8 cellular contexts compared by ENCODE assay signal in genomic region chr14:49861923-49862673, GRCh38. TPM values are rescaled to one million over a fixed set of nuclear protein-coding genes. Genes with fewer than 3 reads are reported as not detected.
DNase-seq lines count a peak whose midpoint lies in the region; ATAC-seq and TF ChIP-seq lines count a peak whose summit lies in the region.

No MANE protein-coding gene starts in this region.

- H4K91ac ChIP-seq in H9 (ENCODE audit: insufficient read length, low read depth, low read length): no peak overlapping the region

- H4K20me1 ChIP-seq in H9 (ENCODE audit: control insufficient read depth, insufficient read depth, insufficient read length): no peaks in the 10 kb centered on the region
- H4K20me1 ChIP-seq in osteoblast (ENCODE audit: insufficient read depth, low read length): no peaks in the 10 kb centered on the region

- H2BK20ac ChIP-seq in H9 (ENCODE audit: low read depth, low read length, poor library complexity, severe bottlenecking): peak overlapping the region; percentile 84

- peak overlapping the region; percentile 82 for H3K56ac ChIP-seq in H9 (ENCODE audit: insufficient read length, low read depth, low read length)

- H3K27ac Mint-ChIP-seq in H9 (peak overlapping the region in 2 of 3 experiments; percentile 97 to 99), glutamatergic neuron (ENCODE audit: unreplicated experiment) (no peak overlapping the region)
- H3K27ac Mint-ChIP-seq in activated naive CD4-positive, alpha-beta T cell treated with anti-CD3 and anti-CD28 coated beads, Interleukin-2, amount 50 U/mL, for 72 hours: no peak overlapping the region

- peak overlapping the region; percentile 95 for H3K27ac ChIP-seq in H9 (ENCODE audit: insufficient read length, low read depth, low read length)
- peak overlapping the region; percentile 99 for H3K27ac ChIP-seq in osteoblast (ENCODE audit: low read depth, low read length)
- peak overlapping the region; percentile 96 to 99 for H3K27ac ChIP-seq in testis

- no peaks in the 10 kb centered on the region for H3K79me2 ChIP-seq in H9 (ENCODE audit: insufficient read depth, low read length)
- H3K79me2 ChIP-seq in osteoblast (ENCODE audit: insufficient read depth, low read length): no peaks in the 10 kb centered on the region

- no peak overlapping the region for H3K4me3 Mint-ChIP-seq in H9
- H3K4me3 Mint-ChIP-seq in glutamatergic neuron (ENCODE audit: unreplicated experiment): no peak overlapping the region

- H3K4me1 ChIP-seq in H9 (ENCODE audit: insufficient read depth, low read length) (no peaks in the 10 kb centered on the region; the same call in 1 of the 2 replicates), osteoblast (ENCODE audit: insufficient read depth, low read length) (peaks cover 20% of the 10 kb centered on the region), testis (peaks cover 9% of the 10 kb centered on the region)

- ATAC-seq in activated naive CD4-positive, alpha-beta T cell treated with anti-CD3 and anti-CD28 coated beads, Interleukin-2, amount 50 U/mL, for 72 hours: peak; percentile 4 to 37

- H2BK5ac ChIP-seq in H9 (ENCODE audit: insufficient read length, low read length): peak overlapping the region; percentile 74

- peak overlapping the region; percentile 98 for H3K4me2 ChIP-seq in H9 (ENCODE audit: insufficient read depth, insufficient read length, low read length)
- H3K4me2 ChIP-seq in osteoblast (ENCODE audit: insufficient read depth, low read length): peak overlapping the region; percentile 99

- H2AK5ac ChIP-seq in H9 (ENCODE audit: insufficient read length, low read length): no peak overlapping the region

- no peak overlapping the region for H3K23ac ChIP-seq in H9 (ENCODE audit: insufficient read length, low read depth, low read length)

- peak overlapping the region; percentile 84 for H2BK120ac ChIP-seq in H9 (ENCODE audit: low read depth, low read length, poor library complexity, severe bottlenecking)

- no peaks in the 10 kb centered on the region for H3K79me1 ChIP-seq in H9 (ENCODE audit: insufficient read depth, low read depth, low read length, poor library complexity, severe bottlenecking)

- H3K4me1 Mint-ChIP-seq in H9 (peaks cover 7 to 14% of the 10 kb centered on the region in 2 experiments), glutamatergic neuron (ENCODE audit: low read depth, unreplicated experiment) (peaks cover 1% of the 10 kb centered on the region)

- H3K36me3 Mint-ChIP-seq in H9 (ENCODE audit: insufficient read depth in 1 of 3, low read depth in 3 of 3) (no peaks in the 10 kb centered on the region; a peak in 1 of 7 replicates), glutamatergic neuron (ENCODE audit: unreplicated experiment) (no peaks in the 10 kb centered on the region)
- peaks cover 9 to 10% of the 10 kb centered on the region in 2 donors for H3K36me3 Mint-ChIP-seq in activated naive CD4-positive, alpha-beta T cell treated with anti-CD3 and anti-CD28 coated beads, Interleukin-2, amount 50 U/mL, for 72 hours

- H4K8ac ChIP-seq in H9 (replicated peaks; ENCODE audit: insufficient read length, low read depth, low read length): peak overlapping the region; percentile 71

- H3K23me2 ChIP-seq in H9 (ENCODE audit: insufficient read length, low read depth, low read length, poor library complexity, severe bottlenecking): peaks cover 6% of the 10 kb centered on the region

- H2BK12ac ChIP-seq in H9 (ENCODE audit: insufficient read length, low read depth, low read length): no peak overlapping the region

- H3K9me3 Mint-ChIP-seq in H9 (no peaks in the 10 kb centered on the region; a peak in 1 of 5 replicates), glutamatergic neuron (ENCODE audit: unreplicated experiment) (peaks cover 17% of the 10 kb centered on the region)
- H3K9me3 Mint-ChIP-seq in activated naive CD4-positive, alpha-beta T cell treated with anti-CD3 and anti-CD28 coated beads, Interleukin-2, amount 50 U/mL, for 72 hours: no peaks in the 10 kb centered on the region

- H3K14ac ChIP-seq in H9 (ENCODE audit: insufficient read depth, low read length): peak overlapping the region; percentile 96; the same call in 1 of the 2 replicates

- H4K5ac ChIP-seq in H9 (ENCODE audit: insufficient read length, low read depth, low read length): peak overlapping the region; percentile 94

- H3K36me3 ChIP-seq in osteoblast (ENCODE audit: insufficient read depth, low read length) (no peaks in the 10 kb centered on the region), testis (ENCODE audit: low read depth, missing control alignments) (no peaks in the 10 kb centered on the region)

- TF ChIP-seq POLR2A in NB4 (IDR thresholded peaks at IDR 0.05; ENCODE audit: extremely low read depth, insufficient read length) (no peak), testis (IDR thresholded peaks at IDR 0.05) (no peak)

- TF ChIP-seq CTCF in H9 (conservative IDR thresholded peaks at IDR 0.05) (peak; percentile 100), NB4 (IDR thresholded peaks at IDR 0.05; ENCODE audit: low read depth, low read length) (peak; percentile 100), glutamatergic neuron (IDR thresholded peaks at IDR 0.05; ENCODE audit: partially characterized antibody, unreplicated experiment) (peak; percentile 100), osteoblast (IDR thresholded peaks at IDR 0.05; ENCODE audit: extremely low read depth, low read depth, low read length) (peak; percentile 100), testis (IDR thresholded peaks at IDR 0.05) (peak; percentile 99)

- H2AFZ ChIP-seq in H9 (ENCODE audit: low read length): peak overlapping the region; percentile 98
- H2AFZ ChIP-seq in osteoblast (ENCODE audit: low read length): peak overlapping the region; percentile 99

- no CpG with 5 or more reads among the region's 32 CpGs for WGBS in H9 (ENCODE audit: extremely low coverage, insufficient read length, low lambda C conversion rate)
- 0 to 1% methylated on average over 25 to 32 of the region's 32 CpGs for WGBS in testis, 2 donors

- H3K27me3 ChIP-seq in H9 (ENCODE audit: insufficient read depth, low read length): no peaks in the 10 kb centered on the region
- H3K27me3 ChIP-seq in osteoblast (ENCODE audit: insufficient read depth, low read length): no peaks in the 10 kb centered on the region
- no peaks in the 10 kb centered on the region for H3K27me3 ChIP-seq in testis

- DNase-seq in DMS53 (lab: John Stamatoyannopoulos, UW): peak; percentile 81
- DNase-seq in H9: peak; percentile 83
- DNase-seq in NB4 (ENCODE audit: low read depth): peak; percentile 90
- peak; percentile 84 for DNase-seq in SK-N-DZ (ENCODE audit: low spot score)
- DNase-seq in activated naive CD4-positive, alpha-beta T cell treated with anti-CD3 and anti-CD28 coated beads, Interleukin-2, amount 50 U/mL, for 72 hours (ENCODE audit: low spot score in 2 of 2): peak; percentile 87
- peak; percentile 73 for DNase-seq in glutamatergic neuron
- peak; percentile 75 for DNase-seq in osteoblast (ENCODE audit: insufficient read length, low spot score, missing footprints)
- peak; percentile 94 for DNase-seq in testis

- H3K4me3 ChIP-seq in NB4 (ENCODE audit: low read depth, low read length): peak overlapping the region; percentile 77
- peak overlapping the region; percentile 90 for H3K4me3 ChIP-seq in osteoblast (ENCODE audit: insufficient read depth, low read length)
- H3K4me3 ChIP-seq in testis: peak overlapping the region; percentile 60 to 80

- H3K27me3 Mint-ChIP-seq in H9 (ENCODE audit: low read depth) (peaks cover 3% of the 10 kb centered on the region; the same call in 1 of the 2 replicates), glutamatergic neuron (ENCODE audit: unreplicated experiment) (peaks cover 17% of the 10 kb centered on the region)

- H3T11ph ChIP-seq in H9 (ENCODE audit: low read length): peak overlapping the region; percentile 94

- H3K4ac ChIP-seq in H9 (ENCODE audit: low read depth, low read length): no peak overlapping the region; the same call in 1 of the 2 replicates

- H3K9ac ChIP-seq in H9 (ENCODE audit: extremely low read depth, insufficient read length, low read length): peak overlapping the region; percentile 99

- H2BK15ac ChIP-seq in H9 (ENCODE audit: low read depth, low read length): no peak overlapping the region

- intact Hi-C loops in testis (cut with DNase I; ENCODE audit: low total_unique reads): no loop called here

- H3K9me3 ChIP-seq in H9 (ENCODE audit: control insufficient read depth, low read depth, low read length) (no peaks in the 10 kb centered on the region), osteoblast (ENCODE audit: low read depth, low read length) (no peaks in the 10 kb centered on the region), testis (no peaks in the 10 kb centered on the region)

- H3K18ac ChIP-seq in H9 (ENCODE audit: insufficient read length, low read depth, low read length): peak overlapping the region; percentile 98

RNA-seq across cellular contexts. Expression of gene NEMF, which starts 9.5 kb away (rescaled TPM):
- total RNA-seq in H9 (2021): 54.3 and 57.4 TPM in 2 replicates
- polyA plus RNA-seq in SK-N-DZ (2014; cell fraction: cytosol; rRNA removed): 26.3 and 26.5 TPM in 2 replicates
- 90.0 and 115 TPM in 2 replicates for polyA plus RNA-seq in SK-N-DZ (2014; cell fraction: nucleus; rRNA removed)
- 10 to 100 TPM; 71.3 to 79.1 TPM for total RNA-seq in activated naive CD4-positive, alpha-beta T cell treated with anti-CD3 and anti-CD28 coated beads, Interleukin-2, amount 50 U/mL, for 72 hours
- 78.8 TPM for total RNA-seq in glutamatergic neuron (ENCODE audit: unreplicated experiment)
- total RNA-seq in osteoblast: 51.3 and 54.3 TPM in 2 replicates
- total RNA-seq in testis: 10 to 100 TPM; 81.3 to 98.7 TPM
- 13.8 TPM for polyA plus RNA-seq in testis (ENCODE audit: insufficient read depth, low read depth, low replicate concordance)

RNA-seq across cellular contexts. Expression of gene ARF6, which starts 30.8 kb away (rescaled TPM):
- total RNA-seq in H9 (2021): 49.2 and 51.0 TPM in 2 replicates
- 14.9 and 15.8 TPM in 2 replicates for polyA plus RNA-seq in SK-N-DZ (2014; cell fraction: cytosol; rRNA removed)
- 8.2 and 10.6 TPM in 2 replicates for polyA plus RNA-seq in SK-N-DZ (2014; cell fraction: nucleus; rRNA removed)
- 100 to 1,000 TPM; 154 to 156 TPM for total RNA-seq in activated naive CD4-positive, alpha-beta T cell treated with anti-CD3 and anti-CD28 coated beads, Interleukin-2, amount 50 U/mL, for 72 hours
- total RNA-seq in glutamatergic neuron (ENCODE audit: unreplicated experiment): 38.8 TPM
- 58.6 and 63.9 TPM in 2 replicates for total RNA-seq in osteoblast
- total RNA-seq in testis: 10 to 100 TPM; 45.2 to 51.8 TPM
- polyA plus RNA-seq in testis (ENCODE audit: insufficient read depth, low read depth, low replicate concordance): 41.3 TPM

Comparison
In these comparisons a context has a peak if more than half of its experiments do, and no peak if none do; other contexts are left out.
1. Peak in every context shown above with its lines: DNase-seq, ATAC-seq, H3K4me3 ChIP-seq and H3K27ac ChIP-seq.
2. H3K27ac Mint-ChIP-seq: peak in H9 (2 of 3); none in activated naive CD4-positive, alpha-beta T cell treated with anti-CD3 and anti-CD28 coated beads, Interleukin-2, amount 50 U/mL, for 72 hours (0 of 2) and glutamatergic neuron (single experiment).